ENCODE assay signal across 23 cellular contexts in genomic region chr2:62034715-62035114, GRCh38.
"Had no signal": no experiment of that assay in that cellular context is flagged by ENCODE, and none has a peak within 500 bp of the region (broad histone marks: within the 10 kb centered on the region; RNA-seq: fewer than 3 reads in every experiment).

No MANE protein-coding gene starts in this region.

- DNase-seq: activated CD4-positive, alpha-beta memory T cell treated with anti-CD3 and anti-CD28 coated beads, Interleukin-2, amount 10 ng/mL, durations not matched to agents 7 days and 5 days; activated CD4-positive, alpha-beta T cell treated with anti-CD3 and anti-CD28 coated beads for 36 hours; activated CD4-positive, alpha-beta T cell treated with anti-CD3 and anti-CD28 coated beads, Interleukin-2, amount 50 U/mL, for 1 hour; activated gamma-delta T cell treated with Interleukin-2 at 50 U/mL for 16 hours; activated naive CD4-positive, alpha-beta T cell treated with anti-CD3 and anti-CD28 coated beads, Interleukin-2, amount 10 ng/mL, durations not matched to agents 7 days and 5 days; activated naive CD8-positive, alpha-beta T cell treated with anti-CD3 and anti-CD28 coated beads for 36 hours; activated T-cell treated with anti-CD3 and anti-CD28 coated beads for 4 hours; activated T-cell treated with anti-CD3 and anti-CD28 coated beads, Interleukin-2, amount 50 U/mL, for 72 hours; brain microvascular endothelial cell; Karpas-422; NCI-H1105 treated with DMSO at 0.1 percent for 48 hours; NCI-H1436 treated with DMSO at 0.1 percent for 48 hours; NCI-H187 treated with DMSO at 0.1 percent for 48 hours; NCI-H2081 treated with DMSO at 0.1 percent for 48 hours; NCI-H446 treated with DMSO at 0.1 percent for 48 hours; NCI-H524 treated with DMSO at 0.1 percent for 48 hours; NCI-H748 treated with DMSO at 0.1 percent for 48 hours; Peyer's patch; Right ventricle myocardium superior; SJCRH30; SK-N-SH; T-helper 1 cell; WERI-Rb-1 had no signal

- ATAC-seq: activated CD4-positive, alpha-beta T cell treated with anti-CD3 and anti-CD28 coated beads for 36 hours; activated T-cell treated with anti-CD3 and anti-CD28 coated beads, Interleukin-2, amount 50 U/mL, for 72 hours had no signal
